In the genomic region with DNA sequence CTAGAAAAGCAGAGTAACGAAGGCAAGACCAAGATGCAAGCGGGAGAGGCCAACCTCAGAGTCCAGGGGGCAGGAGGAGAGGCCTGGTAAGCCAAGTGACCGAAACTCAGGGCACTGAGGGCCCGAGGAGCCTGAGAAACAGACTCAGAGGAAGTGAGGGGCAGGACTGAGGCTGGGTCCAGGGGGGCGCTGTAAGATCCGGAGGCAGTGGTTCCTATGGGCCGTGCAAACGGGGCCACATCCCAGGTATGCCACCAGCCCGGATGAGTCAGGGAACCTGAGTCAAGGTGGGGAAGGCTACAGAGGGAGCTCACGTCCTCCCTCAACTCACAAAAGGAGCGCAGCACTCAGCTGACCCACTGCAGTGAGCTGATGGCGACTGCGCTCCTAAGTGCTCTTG, we compare ENCODE assay signal across 15 cellular contexts. TPM values are rescaled to one million over a fixed set of nuclear protein-coding genes. Genes with fewer than 3 reads are reported as not detected.
DNase-seq lines count a peak whose midpoint lies in the region; ATAC-seq and TF ChIP-seq lines count a peak whose summit lies in the region.
"Had no signal": no experiment of that assay in that cellular context is flagged by ENCODE, and none has a peak within 500 bp of the region (broad histone marks: within the 10 kb centered on the region; RNA-seq: fewer than 3 reads in every experiment).

No MANE protein-coding gene starts in this region.

- ATAC-seq in Right ventricle myocardium superior (ENCODE audit: poor library complexity): peak; percentile 2
- ATAC-seq: activated T-cell treated with anti-CD3 and anti-CD28 coated beads, Interleukin-2, amount 50 U/mL, for 72 hours; foreskin keratinocyte had no signal

- peak overlapping the region; percentile 54 for H3K4me3 Mint-ChIP-seq in nephron progenitor cell
- no peak overlapping the region for H3K4me3 Mint-ChIP-seq in endothelial cell (ENCODE audit: unreplicated experiment)

- 98% methylated on average over 4 of the region's 13 CpGs for WGBS in esophagus muscularis mucosa

- H3K9me3 ChIP-seq in esophagus muscularis mucosa (no peaks in the 10 kb centered on the region), vagina (no peaks in the 10 kb centered on the region)

- no peak for TF ChIP-seq POLR2A in esophagus muscularis mucosa (IDR thresholded peaks at IDR 0.05; ENCODE audit: low read depth)
- TF ChIP-seq POLR2A in vagina (IDR thresholded peaks at IDR 0.05): no peak

- TF ChIP-seq CTCF in esophagus muscularis mucosa (IDR thresholded peaks at IDR 0.05) (no peak), nephron progenitor cell (IDR thresholded peaks at IDR 0.05) (no peak), vagina (IDR thresholded peaks at IDR 0.05) (no peak), endothelial cell (IDR thresholded peaks at IDR 0.05; ENCODE audit: unreplicated experiment) (no peak)

- peaks cover 17% of the 10 kb centered on the region for H3K36me3 Mint-ChIP-seq in nephron progenitor cell (ENCODE audit: low read depth)
- H3K36me3 Mint-ChIP-seq in endothelial cell (ENCODE audit: low read depth, unreplicated experiment): no peaks in the 10 kb centered on the region

- intact Hi-C loops in Right ventricle myocardium superior (cut with DNase I): no loop called here
- intact Hi-C loops in cardiac septum (cut with DNase I): no loop called here
- intact Hi-C loops in esophagus muscularis mucosa (cut with DNase I): no loop called here
- intact Hi-C loops in vagina (cut with DNase I): no loop called here

- H3K9me3 Mint-ChIP-seq in nephron progenitor cell (no peaks in the 10 kb centered on the region), endothelial cell (ENCODE audit: unreplicated experiment) (no peaks in the 10 kb centered on the region)
- H3K9me3 Mint-ChIP-seq: activated T-cell treated with anti-CD3 and anti-CD28 coated beads, Interleukin-2, amount 50 U/mL, for 72 hours had no signal

- H3K4me1 Mint-ChIP-seq in nephron progenitor cell (peaks cover 66% of the 10 kb centered on the region), endothelial cell (ENCODE audit: unreplicated experiment) (peaks cover 38% of the 10 kb centered on the region)

- TF ChIP-seq EP300 in esophagus muscularis mucosa (IDR thresholded peaks at IDR 0.05): no peak

- H3K27ac Mint-ChIP-seq in nephron progenitor cell (peak overlapping the region; percentile 87), endothelial cell (ENCODE audit: unreplicated experiment) (no peak overlapping the region)

- H3K4me3 ChIP-seq in esophagus muscularis mucosa: no peak overlapping the region
- peak overlapping the region in 1 of 2 donors; percentile 1 for H3K4me3 ChIP-seq in vagina

- H3K27ac ChIP-seq in esophagus muscularis mucosa (replicated peaks in 1 of 4): peak overlapping the region; percentile 81 to 90 (median 85)
- peak overlapping the region; percentile 88 for H3K27ac ChIP-seq in vagina
- H3K27ac ChIP-seq: C4-2B, foreskin keratinocyte, HL-60, parathyroid adenoma had no signal

- H3K36me3 ChIP-seq in esophagus muscularis mucosa: no peaks in the 10 kb centered on the region
- H3K36me3 ChIP-seq in vagina: no peaks in the 10 kb centered on the region

- H3K27me3 Mint-ChIP-seq in nephron progenitor cell (ENCODE audit: low read depth, poor library complexity) (peaks cover 3% of the 10 kb centered on the region), endothelial cell (ENCODE audit: unreplicated experiment) (peaks cover 3% of the 10 kb centered on the region)

- no peak for DNase-seq in Right ventricle myocardium superior
- no peak for DNase-seq in cardiac septum (ENCODE audit: low spot score)
- no peak for DNase-seq in esophagus muscularis mucosa (ENCODE audit: extremely low spot score)
- DNase-seq in nephron progenitor cell: no peak
- no peak for DNase-seq in vagina (ENCODE audit: extremely low spot score in 2 of 2)
- DNase-seq in retina: no peak
- no peak for DNase-seq in endothelial cell (ENCODE audit: low spot score)
- no peak for DNase-seq in amniotic stem cell (lab: John Stamatoyannopoulos, UW)
- DNase-seq: activated T-cell treated with anti-CD3 and anti-CD28 coated beads, Interleukin-2, amount 50 U/mL, for 72 hours; foreskin keratinocyte; HCEC 1CT; NCI-H2081 had no signal

- H3K4me1 ChIP-seq in esophagus muscularis mucosa (peaks cover 90 to 100% (median 100%) of the 10 kb centered on the region in 4 donors), vagina (peaks cover 85% of the 10 kb centered on the region)

- H3K27me3 ChIP-seq in esophagus muscularis mucosa (no peaks in the 10 kb centered on the region), vagina (no peaks in the 10 kb centered on the region)
- H3K27me3 ChIP-seq: foreskin keratinocyte had no signal

RNA-seq across cellular contexts. Expression of a gene that starts 8.3 kb away (rescaled TPM):
- total RNA-seq in Right ventricle myocardium superior (35.1 TPM), cardiac septum (43.7 TPM), esophagus muscularis mucosa (10 to 100 TPM; 45.6 to 68.8 (median 54.3) TPM), vagina (37.3 TPM), endothelial cell (ENCODE audit: unreplicated experiment) (46.5 TPM)

RNA-seq across cellular contexts. Expression of a gene that starts 24.5 kb away (rescaled TPM):
- total RNA-seq in Right ventricle myocardium superior (10.4 TPM), cardiac septum (8.3 TPM), esophagus muscularis mucosa (10 to 100 TPM; 16.4 to 28.8 (median 23.4) TPM), vagina (26.8 TPM), endothelial cell (ENCODE audit: unreplicated experiment) (5.5 TPM)
